23 cellular contexts compared by ENCODE assay signal in genomic region chr10:96478317-96478716, GRCh38.
"Had no signal": no experiment of that assay in that cellular context is flagged by ENCODE, and none has a peak within 500 bp of the region (broad histone marks: within the 10 kb centered on the region; RNA-seq: fewer than 3 reads in every experiment).

No MANE protein-coding gene starts in this region.

- DNase-seq: activated CD4-positive, alpha-beta T cell treated with anti-CD3 and anti-CD28 coated beads for 48 hours; activated CD4-positive, alpha-beta T cell treated with anti-CD3 and anti-CD28 coated beads, Interleukin-2, amount 50 U/mL, for 48 hours; activated CD8-positive, alpha-beta memory T cell treated with anti-CD3 and anti-CD28 coated beads for 24 hours; activated effector memory CD4-positive, alpha-beta T cell treated with Interleukin-2 at 50 U/mL for 16 hours; activated naive CD4-positive, alpha-beta T cell treated with Interleukin-2 at 50 U/mL for 16 hours; aorta; central memory CD4-positive, alpha-beta T cell; glutamatergic neuron; left colon; midbrain; naive thymus-derived CD8-positive, alpha-beta T cell; right cardiac atrium; stimulated activated CD4-positive, alpha-beta T cell treated with anti-CD3 and anti-CD28 coated beads, Interleukin-12 subunit alpha, Interleukin-12 subunit beta, amount 100 ng/mL, for 4 hours; stimulated activated CD4-positive, alpha-beta T cell treated with anti-CD3 and anti-CD28 coated beads, Interleukin-4, amount 100 ng/mL, for 1 hour; stimulated activated naive CD8-positive, alpha-beta T cell treated with anti-CD3 and anti-CD28 coated beads, Interleukin-15, Interleukin-2, amounts not matched to agents 100 U/mL and 50 U/mL, for 24 hours; T1000; testis; transverse colon; WERI-Rb-1 had no signal

- H3K4me1 Mint-ChIP-seq: naive thymus-derived CD8-positive, alpha-beta T cell had no signal

- H3K9me3 ChIP-seq: testis, transverse colon had no signal

- H3K4me3 ChIP-seq: testis, transverse colon had no signal

- H3K4me3 Mint-ChIP-seq: activated naive CD8-positive, alpha-beta T cell; dendritic cell treated with granulocyte-macrophage colony-stimulating factor and Interleukin-4, amounts not matched to agents 40 ng/mL and 50 ng/mL, for 4 days; naive thymus-derived CD8-positive, alpha-beta T cell; T-helper 1 cell treated with Interleukin-12 subunit alpha and Interleukin-12 subunit beta and Interleukin-4 antibody, amounts not matched to agents 30 μg/mL and 1 μg/mL, for 36 hours had no signal

- H3K36me3 ChIP-seq: transverse colon, WERI-Rb-1 had no signal

- H3K27ac Mint-ChIP-seq: activated naive CD8-positive, alpha-beta T cell; dendritic cell treated with granulocyte-macrophage colony-stimulating factor and Interleukin-4, amounts not matched to agents 40 ng/mL and 50 ng/mL, for 4 days; naive thymus-derived CD8-positive, alpha-beta T cell; T-helper 1 cell treated with Interleukin-12 subunit alpha and Interleukin-12 subunit beta and Interleukin-4 antibody, amounts not matched to agents 30 μg/mL and 1 μg/mL, for 36 hours had no signal

- H3K9me3 Mint-ChIP-seq: dendritic cell treated with granulocyte-macrophage colony-stimulating factor and Interleukin-4, amounts not matched to agents 40 ng/mL and 50 ng/mL, for 4 days; T-helper 1 cell treated with Interleukin-12 subunit alpha and Interleukin-12 subunit beta and Interleukin-4 antibody, amounts not matched to agents 30 μg/mL and 1 μg/mL, for 36 hours had no signal

- H3K27ac ChIP-seq: testis, transverse colon, WERI-Rb-1 had no signal

- H3K27me3 ChIP-seq: testis had no signal

- ATAC-seq: activated CD4-positive, CD25-positive, alpha-beta regulatory T cell treated with anti-CD3 and anti-CD28 coated beads, Interleukin-2, amount 50 U/mL, for 24 hours; left colon; naive thymus-derived CD8-positive, alpha-beta T cell; right cardiac atrium; stimulated activated naive CD8-positive, alpha-beta T cell treated with anti-CD3 and anti-CD28 coated beads, Interleukin-15, Interleukin-2, amounts not matched to agents 100 U/mL and 50 U/mL, for 24 hours had no signal

- H3K36me3 Mint-ChIP-seq: activated naive CD8-positive, alpha-beta T cell; naive thymus-derived CD8-positive, alpha-beta T cell had no signal

- H3K4me1 ChIP-seq: testis, transverse colon had no signal
